8 cellular contexts compared by ENCODE assay signal in the genomic region with DNA sequence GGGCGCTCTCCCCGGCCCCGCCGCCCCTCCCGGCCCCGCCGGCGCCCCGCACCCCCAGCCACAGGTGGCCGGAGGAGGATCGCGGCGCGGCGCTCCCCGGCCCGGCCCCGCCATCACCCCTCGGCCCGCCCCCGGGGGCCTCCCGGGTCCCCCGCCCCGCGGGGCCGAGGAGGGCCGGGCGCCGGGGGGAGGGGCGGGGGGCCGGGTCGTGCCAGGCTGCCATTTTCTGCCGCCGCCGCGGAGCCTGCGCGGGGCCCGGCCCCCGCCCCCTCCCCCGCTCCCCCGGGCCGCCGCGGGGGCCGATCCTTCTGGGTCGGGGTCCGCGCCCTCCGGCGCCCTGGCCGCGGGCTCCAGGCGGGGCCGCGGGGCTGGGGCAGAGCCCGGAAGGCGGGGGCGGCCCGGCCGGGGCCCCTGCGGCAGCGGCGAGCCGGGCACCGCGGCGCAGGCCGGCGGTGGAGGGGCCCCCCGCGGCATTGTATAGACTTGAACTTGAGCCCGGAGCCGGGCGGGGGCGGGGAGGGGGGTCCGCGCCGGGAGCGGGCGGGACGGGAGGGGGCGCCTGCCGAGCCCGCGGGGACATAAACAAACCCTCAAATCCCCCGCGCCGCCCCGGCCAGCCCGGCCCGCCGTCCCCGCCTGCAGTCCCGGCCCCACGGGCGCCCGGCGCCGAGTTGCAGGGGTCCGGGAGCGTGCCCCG. TPM values are rescaled to one million over a fixed set of nuclear protein-coding genes. Genes with fewer than 3 reads are reported as not detected.
A peak's percentile ranks its signal among the peaks of the same experiment; 100 is the strongest.
DNase-seq lines count a peak whose midpoint lies in the region; ATAC-seq and TF ChIP-seq lines count a peak whose summit lies in the region.

No MANE protein-coding gene starts in this region.

- no peak overlapping the region for H3K9ac ChIP-seq in mammary epithelial cell (ENCODE audit: insufficient read depth, low read length)

- intact Hi-C loops in mammary epithelial cell (cut with micrococcal nuclease): loop anchor here (10.0 kb wide), 1 partner anchor 324 kb away; no protein-coding TSS in a partner anchor
- intact Hi-C loops in naive thymus-derived CD4-positive, alpha-beta T cell (cut with micrococcal nuclease): loop anchor here (5.0 to 10.0 kb wide), 2 partner anchors 334 to 536 kb away; a partner anchor contains a TSS

- peaks cover 30 to 41% (median 37%) of the 10 kb centered on the region in 7 donors for H3K4me1 Mint-ChIP-seq in naive thymus-derived CD4-positive, alpha-beta T cell

- peak; percentile 18 for ATAC-seq in GM21528 (IDR thresholded peaks at IDR 0.05; ENCODE audit: low FRiP score, unreplicated experiment)
- ATAC-seq in naive thymus-derived CD4-positive, alpha-beta T cell: peak; percentile 6

- no peaks in the 10 kb centered on the region for H3K9me3 ChIP-seq in mammary epithelial cell (replicated peaks; ENCODE audit: insufficient read depth, low read length)
- no peaks in the 10 kb centered on the region for H3K9me3 ChIP-seq in naive thymus-derived CD4-positive, alpha-beta T cell (ENCODE audit: control insufficient read depth in 2 of 3, low read length in 3 of 3)

- peak overlapping the region in 2 of 3 experiments; percentile 62 for H3K4me3 ChIP-seq in mammary epithelial cell (replicated peaks in 1 of 3; ENCODE audit: insufficient read depth in 1 of 3, low read depth in 2 of 3, low read length in 3 of 3)
- H3K4me3 ChIP-seq in naive thymus-derived CD4-positive, alpha-beta T cell (ENCODE audit: low read length): no peak overlapping the region

- in situ Hi-C loops in mammary epithelial cell (cut with MboI; ENCODE audit: low sequenced_read_pairs in 2 of 2): no loop called here

- H3K36me3 ChIP-seq in mammary epithelial cell (ENCODE audit: insufficient read depth, low read length): no peaks in the 10 kb centered on the region
- no peaks in the 10 kb centered on the region for H3K36me3 ChIP-seq in naive thymus-derived CD4-positive, alpha-beta T cell (ENCODE audit: control insufficient read depth in 2 of 3, insufficient read depth in 3 of 3, low read length in 3 of 3)

- H3K4me3 Mint-ChIP-seq in naive thymus-derived CD4-positive, alpha-beta T cell: peak overlapping the region in 1 of 10 donors; percentile 88

- peaks cover 0 to 3% (median 0%) of the 10 kb centered on the region in 5 donors for H3K36me3 Mint-ChIP-seq in naive thymus-derived CD4-positive, alpha-beta T cell

- DNase-seq in NCI-H510A (lab: John Stamatoyannopoulos, UW) (peak; percentile 29), NCI-H510A treated with DMSO at 0.1 percent for 48 hours (lab: John Stamatoyannopoulos, UW) (no peak), NAMALWA (ENCODE audit: low spot score) (peak; percentile 32), mammary epithelial cell (no peak), H4 (ENCODE audit: low spot score) (no peak), cerebellar nuclear complex (lab: John Stamatoyannopoulos, UW) (no peak)
- peak in 2 of 9 donors; percentile 28 to 61 for DNase-seq in naive thymus-derived CD4-positive, alpha-beta T cell

- no peaks in the 10 kb centered on the region for H3K79me2 ChIP-seq in mammary epithelial cell (ENCODE audit: insufficient read depth, low read length)

- no peaks in the 10 kb centered on the region for H3K27me3 ChIP-seq in mammary epithelial cell (ENCODE audit: insufficient read depth, low read length)
- H3K27me3 ChIP-seq in naive thymus-derived CD4-positive, alpha-beta T cell (ENCODE audit: control insufficient read depth in 2 of 2, insufficient read depth in 2 of 2, low read length in 2 of 2): no peaks in the 10 kb centered on the region

- no peak for TF ChIP-seq CTCF in mammary epithelial cell (conservative IDR thresholded peaks at IDR 0.05 in 1 of 2, IDR thresholded peaks at IDR 0.05 in 1 of 2; ENCODE audit: extremely low read depth in 1 of 2, insufficient read depth in 1 of 2, low read depth in 1 of 2, low read length in 2 of 2)

- H3K4me2 ChIP-seq in mammary epithelial cell (ENCODE audit: insufficient read depth, low read depth, low read length): peak overlapping the region; percentile 87

- H3K27me3 Mint-ChIP-seq in naive thymus-derived CD4-positive, alpha-beta T cell: no peaks in the 10 kb centered on the region

- dilution Hi-C loops in mammary epithelial cell (cut with HindIII; ENCODE audit: low sequenced_read_pairs): no loop called here

- H3K9me3 Mint-ChIP-seq in naive thymus-derived CD4-positive, alpha-beta T cell: no peaks in the 10 kb centered on the region

- POLR2A ChIA-PET in naive thymus-derived CD4-positive, alpha-beta T cell (lab: Charles Lee): interaction anchor here (1.0 to 2.3 kb wide), 4 partner anchors 35 to 125 kb away, joined by 3 to 8 read pairs (median 6); no protein-coding TSS in a partner anchor

- no CpG with 5 or more reads among the region's 103 CpGs for WGBS in mammary epithelial cell (ENCODE audit: low coverage, missing lambda C conversion rate)

- no peak overlapping the region for H3K27ac Mint-ChIP-seq in naive thymus-derived CD4-positive, alpha-beta T cell

- CTCF ChIA-PET in mammary epithelial cell (lab: Charles Lee; ENCODE audit: low non-redundant PET): no interaction called here
- CTCF ChIA-PET in naive thymus-derived CD4-positive, alpha-beta T cell (lab: Charles Lee): no interaction called here

- peak overlapping the region; percentile 26 for H2AFZ ChIP-seq in mammary epithelial cell (ENCODE audit: low read depth, low read length)

- H3K4me1 ChIP-seq in mammary epithelial cell (ENCODE audit: insufficient read depth, low read length): peaks cover 8% of the 10 kb centered on the region
- H3K4me1 ChIP-seq in naive thymus-derived CD4-positive, alpha-beta T cell (ENCODE audit: control insufficient read depth in 2 of 2, insufficient read depth in 2 of 2, low read length in 2 of 2): peaks cover 5 to 43% of the 10 kb centered on the region in 2 donors

- H4K20me1 ChIP-seq in mammary epithelial cell (ENCODE audit: insufficient read depth, low read length): no peaks in the 10 kb centered on the region

- no peak overlapping the region for H3K27ac ChIP-seq in mammary epithelial cell (ENCODE audit: insufficient read depth, low read depth, low read length)
- H3K27ac ChIP-seq in naive thymus-derived CD4-positive, alpha-beta T cell (ENCODE audit: low read depth, low read length): no peak overlapping the region

- no TSS peak for BruUV-seq in mammary epithelial cell (replicated peaks; lab: Mats Ljungman, UMichigan)

RNA-seq across cellular contexts. Expression of a gene that starts 0.5 kb away (rescaled TPM):
- total RNA-seq in mammary epithelial cell: 10 to 100 TPM in 1 of 2 donors, 1 to 10 TPM in 1; 9.6 to 14.2 TPM
- polyA plus RNA-seq in mammary epithelial cell: 1.7 TPM
- 31.7 TPM for polyA minus RNA-seq in mammary epithelial cell
- 100 to 1,000 TPM in 3 of 5 experiments, 10 to 100 TPM in 2; 78.9 to 117 (median 106) TPM for total RNA-seq in naive thymus-derived CD4-positive, alpha-beta T cell
- 10 to 100 TPM; 19.4 to 29.0 TPM for polyA plus RNA-seq in naive thymus-derived CD4-positive, alpha-beta T cell
- 1.5 and 2.4 TPM in 2 replicates for total RNA-seq in H4 (2014; rRNA removed; shearing (Covaris generic))

Comparison
In these comparisons a context has a peak if more than half of its experiments do, and no peak if none do; other contexts are left out.
1. DNase-seq: peak in NCI-H510A (single experiment) and NAMALWA (single experiment); none in NCI-H510A treated with DMSO at 0.1 percent for 48 hours (single experiment), mammary epithelial cell (single experiment), H4 (single experiment) and cerebellar nuclear complex (0 of 2).
2. RNA of a gene that starts 0.5 kb away (total RNA-seq): 78.9 to 117 TPM in naive thymus-derived CD4-positive, alpha-beta T cell; 9.6 to 14.2 TPM in mammary epithelial cell and 1.5 to 2.4 TPM in H4; every median in the first group is over 4 times any median in the second.